ENCODE assay signal across 24 cellular contexts in the genomic region with DNA sequence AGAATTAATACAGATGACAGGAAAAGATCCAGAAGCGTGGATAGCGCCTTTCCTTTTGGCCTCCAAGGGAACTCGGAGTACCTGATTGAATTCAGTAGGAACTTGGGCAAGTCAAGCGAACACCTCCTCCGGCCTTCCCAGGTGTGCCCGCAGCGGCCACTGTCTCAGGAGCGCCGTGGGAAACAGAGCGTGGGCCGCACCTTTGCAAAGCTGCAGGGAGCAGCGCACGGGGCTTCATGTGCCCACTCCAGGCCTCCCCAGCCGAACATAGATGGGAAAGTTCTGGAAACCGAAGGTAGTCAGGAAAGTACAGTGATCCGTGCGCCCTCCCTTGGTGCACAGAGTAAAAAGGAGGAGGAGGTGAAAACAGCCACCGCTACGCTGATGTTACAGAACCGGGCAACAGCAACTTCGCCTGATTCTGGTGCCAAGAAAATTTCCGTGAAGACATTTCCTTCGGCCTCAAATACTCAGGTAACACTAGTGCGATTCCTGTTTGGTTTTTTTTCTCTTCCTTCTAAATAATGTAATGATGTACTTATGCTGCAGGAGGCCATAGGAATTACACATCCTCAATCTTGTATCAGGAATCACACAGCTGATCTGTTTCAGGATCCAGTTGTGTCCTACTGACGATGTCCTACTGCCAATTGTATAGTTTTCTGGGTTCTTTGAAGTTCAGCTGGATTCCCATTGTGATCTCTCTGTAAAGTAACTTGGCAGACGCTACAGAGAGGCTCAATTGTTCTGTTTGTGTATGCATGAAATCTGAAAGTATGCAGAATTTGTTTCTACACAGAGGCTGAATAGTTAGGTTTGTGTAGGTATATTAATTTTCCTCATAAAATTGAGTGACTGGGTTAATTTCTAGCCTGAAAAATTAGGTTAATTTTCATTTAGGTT.
DNase-seq lines count a peak whose midpoint lies in the region; ATAC-seq, FAIRE-seq and TF ChIP-seq lines count a peak whose summit lies in the region.
"Had no signal": no experiment of that assay in that cellular context is flagged by ENCODE, and none has a peak within 500 bp of the region (broad histone marks: within the 10 kb centered on the region; RNA-seq: fewer than 3 reads in every experiment).

No MANE protein-coding gene starts in this region.

- no peaks in the 10 kb centered on the region for H4K20me1 ChIP-seq in K562 (replicated peaks; ENCODE audit: control insufficient read depth, insufficient read depth, low read length)
- H4K20me1 ChIP-seq: BLaER1 had no signal

- no peak overlapping the region for H2AFZ ChIP-seq in K562 (ENCODE audit: low read depth, low read length)

- peak; percentile 26 for FAIRE-seq in K562 (lab: Jason Lieb, UNC)
- FAIRE-seq in urothelium cell line (lab: Jason Lieb, UNC) = peak; percentile 48
- no peak for FAIRE-seq in frontal cortex (lab: Jason Lieb, UNC)
- FAIRE-seq: GM12878, HTR-8/SVneo had no signal

- POLR2A ChIA-PET in K562 (lab: Yijun Ruan, JAX) = interaction anchor here (0.7 kb wide), 1 partner anchor 27 kb away, joined by 3 read pairs; no protein-coding TSS in a partner anchor

- TF ChIP-seq EP300 in K562 (IDR thresholded peaks at IDR 0.05; ENCODE audit: low read length) = no peak

- peaks cover 26 to 38% of the 10 kb centered on the region in 2 experiments for H3K27me3 ChIP-seq in K562 (ENCODE audit: control insufficient read depth in 2 of 2, insufficient read depth in 2 of 2, low read length in 2 of 2)
- H3K27me3 ChIP-seq: BLaER1, Peyer's patch had no signal

- peaks cover 0 to 4% of the 10 kb centered on the region in 2 experiments; a peak in 1 of 5 replicates for H3K4me1 ChIP-seq in K562 (replicated peaks in 1 of 2; ENCODE audit: control insufficient read depth in 2 of 2, insufficient read depth in 2 of 2, low read length in 2 of 2)
- peaks cover 53% of the 10 kb centered on the region for H3K4me1 ChIP-seq in mesodermal cell (ENCODE audit: control insufficient read depth, insufficient read depth, low read length, poor library complexity, severe bottlenecking)
- H3K4me1 ChIP-seq: Peyer's patch had no signal

- no peak for TF ChIP-seq POLR2A in K562 (conservative IDR thresholded peaks at IDR 0.05)

- H3K9me1 ChIP-seq in K562 (ENCODE audit: control insufficient read depth, insufficient read depth, low read length) = no peaks in the 10 kb centered on the region

- H3K4me3 ChIP-seq in K562 (no peak overlapping the region), epithelial cell of proximal tubule (ENCODE audit: low read depth, low read length) (peak overlapping the region; percentile 9), mesodermal cell (ENCODE audit: extremely low read depth, insufficient read depth, low read length, poor library complexity, severe bottlenecking) (no peak overlapping the region)
- H3K4me3 ChIP-seq: BLaER1, GM12878, Peyer's patch had no signal

- DNase-seq in K562 (ENCODE audit: extremely low read depth in 1 of 4, low spot score in 3 of 4) (peak in 1 of 4 experiments; percentile 6), epithelial cell of proximal tubule (ENCODE audit: low read depth) (no peak), urothelium cell line (ENCODE audit: low spot score) (no peak), frontal cortex (ENCODE audit: low spot score in 2 of 2) (no peak), NCI-H146 treated with DMSO at 0.1 percent for 48 hours (lab: John Stamatoyannopoulos, UW; ENCODE audit: unreplicated experiment) (no peak), activated T-cell treated with anti-CD3 and anti-CD28 coated beads for 4 hours (no peak)
- DNase-seq: ACHN; Caco-2; CD4-positive, alpha-beta T cell; DMS 273 treated with DMSO at 0.1 percent for 48 hours; DMS79 treated with DMSO at 0.1 percent for 48 hours; H7; HFFc6; Karpas-422; MV-4-11; NCI-H1694 treated with DMSO at 0.1 percent for 48 hours; NCI-H2081 treated with DMSO at 0.1 percent for 48 hours; NCI-H446; NCI-H526; Peyer's patch had no signal

- no peak overlapping the region for H3K4me2 ChIP-seq in K562 (ENCODE audit: insufficient read depth, low read length)
- H3K4me2 ChIP-seq: BLaER1 had no signal

- in situ Hi-C loops in K562 (cut with MboI) = no loop called here

- peak in 1 of 2 experiments; percentile 5; a peak in 1 of 4 replicates for TF ChIP-seq RAD21 in K562 (CRISPR knock-in tag; conservative IDR thresholded peaks at IDR 0.05 in 1 of 2, IDR thresholded peaks at IDR 0.05 in 1 of 2)

- no TSS peak for BruUV-seq in K562 (replicated peaks; lab: Mats Ljungman, UMichigan)

- H3K9me3 ChIP-seq in K562 (replicated peaks; ENCODE audit: control insufficient read depth, insufficient read depth, low read depth, low read length) (no peaks in the 10 kb centered on the region), mesodermal cell (ENCODE audit: control insufficient read depth, low read length) (no peaks in the 10 kb centered on the region)
- H3K9me3 ChIP-seq: BLaER1, Caco-2, Peyer's patch had no signal

- 3% methylated on average over 26 of the region's 26 CpGs for WGBS in K562 (ENCODE audit: insufficient coverage, low coverage, missing lambda C conversion rate)
- 93 to 96% methylated on average over 23 to 25 of the region's 26 CpGs for WGBS in mesodermal cell (ENCODE audit: insufficient coverage in 2 of 2), 2 experiments

- H3K27ac ChIP-seq in K562 (ENCODE audit: extremely low read depth, low read depth, low read length) (no peak overlapping the region), mesodermal cell (ENCODE audit: low read depth, low read length, severe bottlenecking) (peak overlapping the region; percentile 50)
- H3K27ac ChIP-seq: BLaER1, Peyer's patch had no signal

- no peak overlapping the region for H3K9ac ChIP-seq in K562 (ENCODE audit: insufficient read depth in 1 of 2, low read depth in 2 of 2, low read length in 2 of 2)
- H3K9ac ChIP-seq: BLaER1 had no signal

- H3K36me3 ChIP-seq in K562 (ENCODE audit: control insufficient read depth, insufficient read depth, low read length) = no peaks in the 10 kb centered on the region
- H3K36me3 ChIP-seq in mesodermal cell (ENCODE audit: control insufficient read depth, insufficient read depth, low read length) = peaks cover 48% of the 10 kb centered on the region
- H3K36me3 ChIP-seq: BLaER1, Peyer's patch had no signal

- TF ChIP-seq CTCF in K562 (IDR thresholded peaks at IDR 0.05 in 2 of 3, conservative IDR thresholded peaks at IDR 0.05 in 1 of 3; ENCODE audit: insufficient read depth in 2 of 3, low read depth in 1 of 3, low read length in 3 of 3) (0 out of 6 replicates have a peak, but pooled peaks of 1 of the 3 experiments have one; percentile 11), epithelial cell of proximal tubule (conservative IDR thresholded peaks at IDR 0.05; ENCODE audit: low read depth, low read length) (peak; percentile 16)

- intact Hi-C loops in K562 (cut with micrococcal nuclease) = loop anchor here (10.0 kb wide), 1 partner anchor 95 kb away; no protein-coding TSS in a partner anchor

- no peaks in the 10 kb centered on the region for H3K79me2 ChIP-seq in K562 (ENCODE audit: control insufficient read depth, insufficient read depth, low read length)

- peak; percentile 65 for ATAC-seq in K562
- ATAC-seq: GM12878 had no signal

- CTCF ChIA-PET in K562 (lab: Yijun Ruan, JAX; ENCODE audit: low intra/inter-chr PET ratio) = no interaction called here

TF ChIP-seq in K562, 482 proteins besides CTCF, POLR2A, EP300 and RAD21 (continues in another document):
- TF ChIP-seq PHF21A (IDR thresholded peaks at IDR 0.05; ENCODE audit: borderline replicate concordance, low read depth) (no peak), MCM3 (IDR thresholded peaks at IDR 0.05) (no peak), ZNF75A (CRISPR knock-in tag; IDR thresholded peaks at IDR 0.05) (no peak), PHF8 (IDR thresholded peaks at IDR 0.05; ENCODE audit: borderline replicate concordance, low read length) (no peak), ZNF175 (CRISPR knock-in tag; IDR thresholded peaks at IDR 0.05; ENCODE audit: low read depth) (no peak), NFE2L1 (tag; IDR thresholded peaks at IDR 0.05; ENCODE audit: borderline replicate concordance, low read depth) (no peak), POLR3A (IDR thresholded peaks at IDR 0.05; ENCODE audit: borderline replicate concordance, extremely low read depth, insufficient read depth, insufficient read length) (no peak)
- TF ChIP-seq, protein P1, sequence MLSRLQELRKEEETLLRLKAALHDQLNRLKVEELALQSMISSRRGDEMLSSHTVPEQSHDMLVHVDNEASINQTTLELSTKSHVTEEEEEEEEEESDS (CRISPR knock-in tag; IDR thresholded peaks at IDR 0.05) = no peak
- TF ChIP-seq, protein P2, sequence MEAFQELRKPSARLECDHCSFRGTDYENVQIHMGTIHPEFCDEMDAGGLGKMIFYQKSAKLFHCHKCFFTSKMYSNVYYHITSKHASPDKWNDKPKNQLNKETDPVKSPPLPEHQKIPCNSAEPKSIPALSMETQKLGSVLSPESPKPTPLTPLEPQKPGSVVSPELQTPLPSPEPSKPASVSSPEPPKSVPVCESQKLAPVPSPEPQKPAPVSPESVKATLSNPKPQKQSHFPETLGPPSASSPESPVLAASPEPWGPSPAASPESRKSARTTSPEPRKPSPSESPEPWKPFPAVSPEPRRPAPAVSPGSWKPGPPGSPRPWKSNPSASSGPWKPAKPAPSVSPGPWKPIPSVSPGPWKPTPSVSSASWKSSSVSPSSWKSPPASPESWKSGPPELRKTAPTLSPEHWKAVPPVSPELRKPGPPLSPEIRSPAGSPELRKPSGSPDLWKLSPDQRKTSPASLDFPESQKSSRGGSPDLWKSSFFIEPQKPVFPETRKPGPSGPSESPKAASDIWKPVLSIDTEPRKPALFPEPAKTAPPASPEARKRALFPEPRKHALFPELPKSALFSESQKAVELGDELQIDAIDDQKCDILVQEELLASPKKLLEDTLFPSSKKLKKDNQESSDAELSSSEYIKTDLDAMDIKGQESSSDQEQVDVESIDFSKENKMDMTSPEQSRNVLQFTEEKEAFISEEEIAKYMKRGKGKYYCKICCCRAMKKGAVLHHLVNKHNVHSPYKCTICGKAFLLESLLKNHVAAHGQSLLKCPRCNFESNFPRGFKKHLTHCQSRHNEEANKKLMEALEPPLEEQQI (IDR thresholded peaks at IDR 0.05) = no peak
